ENCODE assay signal across 10 cellular contexts in genomic region chr4:151227731-151228130, GRCh38. TPM values are rescaled to one million over a fixed set of nuclear protein-coding genes. Genes with fewer than 3 reads are reported as not detected.
A peak's percentile ranks its signal among the peaks of the same experiment; 100 is the strongest.
DNase-seq lines count a peak whose midpoint lies in the region; ATAC-seq and TF ChIP-seq lines count a peak whose summit lies in the region.
"Had no signal": no experiment of that assay in that cellular context is flagged by ENCODE, and none has a peak within 500 bp of the region (broad histone marks: within the 10 kb centered on the region; RNA-seq: fewer than 3 reads in every experiment).

No MANE protein-coding gene starts in this region.

- intact Hi-C loops in cardiac septum (cut with DNase I): loop anchor here (5.0 kb wide), 1 partner anchor 50 kb away; no protein-coding TSS in a partner anchor
- intact Hi-C loops in activated CD4-positive, alpha-beta T cell treated with anti-CD3 and anti-CD28 coated beads for 36 hours (cut with DNase I, micrococcal nuclease): no loop called here

- peaks cover 25% of the 10 kb centered on the region for H3K27me3 Mint-ChIP-seq in activated CD4-positive, alpha-beta T cell treated with anti-CD3 and anti-CD28 coated beads for 36 hours

- ATAC-seq in activated CD4-positive, alpha-beta T cell treated with anti-CD3 and anti-CD28 coated beads for 36 hours: no peak

- H3K4me1 Mint-ChIP-seq in activated CD4-positive, alpha-beta T cell treated with anti-CD3 and anti-CD28 coated beads for 36 hours: no peaks in the 10 kb centered on the region

- CTCF ChIA-PET in activated CD4-positive, alpha-beta T cell treated with anti-CD3 and anti-CD28 coated beads for 36 hours (lab: Charles Lee): interaction anchor here (0.6 kb wide), 1 partner anchor 377 kb away, joined by 3 read pairs; no protein-coding TSS in a partner anchor

- H3K4me2 ChIP-seq in parathyroid adenoma (ENCODE audit: low read length): no peak overlapping the region

- no peaks in the 10 kb centered on the region for H3K27me3 ChIP-seq in parathyroid adenoma (ENCODE audit: control insufficient read depth, insufficient read depth, low read length)

- TF ChIP-seq CTCF in AG10803 (conservative IDR thresholded peaks at IDR 0.05; ENCODE audit: low read length) (no peak), parathyroid adenoma (IDR thresholded peaks at IDR 0.05) (no peak)

- no peak overlapping the region for H3K4me3 Mint-ChIP-seq in activated CD4-positive, alpha-beta T cell treated with anti-CD3 and anti-CD28 coated beads for 36 hours
- H3K4me3 Mint-ChIP-seq: CD4-positive, alpha-beta T cell had no signal

- no peak overlapping the region for H3K27ac Mint-ChIP-seq in activated CD4-positive, alpha-beta T cell treated with anti-CD3 and anti-CD28 coated beads for 36 hours
- H3K27ac Mint-ChIP-seq: CD4-positive, alpha-beta T cell had no signal

- peak; percentile 89 for DNase-seq in AG10803 (ENCODE audit: low read depth)
- peak; percentile 90 for DNase-seq in amniotic epithelial cell (ENCODE audit: low read depth)
- DNase-seq in cardiac septum (ENCODE audit: low spot score): peak; percentile 81
- no peak for DNase-seq in NCI-H187 (lab: John Stamatoyannopoulos, UW)
- no peak for DNase-seq in NCI-H2081 treated with DMSO at 0.1 percent for 48 hours (lab: John Stamatoyannopoulos, UW)
- DNase-seq in activated CD4-positive, alpha-beta T cell treated with anti-CD3 and anti-CD28 coated beads for 36 hours: no peak
- DNase-seq in COLO829 (ENCODE audit: low spot score): no peak
- DNase-seq: CD4-positive, alpha-beta T cell; NCI-H345 had no signal

- POLR2A ChIA-PET in activated CD4-positive, alpha-beta T cell treated with anti-CD3 and anti-CD28 coated beads for 36 hours (lab: Charles Lee): interaction anchor here (0.6 kb wide), 1 partner anchor 224 kb away, joined by 7 read pairs; no protein-coding TSS in a partner anchor

- peak overlapping the region; percentile 56 for H3K4me3 ChIP-seq in AG10803 (ENCODE audit: low read length)
- H3K4me3 ChIP-seq in parathyroid adenoma (ENCODE audit: low read depth, low read length): no peak overlapping the region

- H3K9ac ChIP-seq in parathyroid adenoma: no peak overlapping the region

- no peaks in the 10 kb centered on the region for H3K9me3 Mint-ChIP-seq in activated CD4-positive, alpha-beta T cell treated with anti-CD3 and anti-CD28 coated beads for 36 hours (ENCODE audit: low read depth)
- H3K9me3 Mint-ChIP-seq: CD4-positive, alpha-beta T cell had no signal

- no peaks in the 10 kb centered on the region for H3K36me3 Mint-ChIP-seq in activated CD4-positive, alpha-beta T cell treated with anti-CD3 and anti-CD28 coated beads for 36 hours (ENCODE audit: low read depth)

- no peak overlapping the region for H2AFZ ChIP-seq in parathyroid adenoma

- peak overlapping the region; percentile 53 for H3K27ac ChIP-seq in parathyroid adenoma

- H3K9me3 ChIP-seq in parathyroid adenoma (ENCODE audit: control insufficient read depth, low read length): no peaks in the 10 kb centered on the region

- no peaks in the 10 kb centered on the region for H3K36me3 ChIP-seq in parathyroid adenoma (ENCODE audit: control insufficient read depth, insufficient read depth, low read length)

- H3K4me1 ChIP-seq in parathyroid adenoma: no peaks in the 10 kb centered on the region

- H3K79me2 ChIP-seq in parathyroid adenoma: no peaks in the 10 kb centered on the region

RNA-seq across cellular contexts. Expression of gene PRSS48, which starts 49.2 kb away (rescaled TPM):
- not detected for total RNA-seq in cardiac septum
- not detected for total RNA-seq in activated CD4-positive, alpha-beta T cell treated with anti-CD3 and anti-CD28 coated beads for 36 hours
- total RNA-seq: CD4-positive, alpha-beta T cell had no signal

Comparison
In these comparisons a context has a peak if more than half of its experiments do, and no peak if none do; other contexts are left out.
1. DNase-seq: peak in AG10803 (single experiment), amniotic epithelial cell (single experiment) and cardiac septum (single experiment); none in NCI-H187 (0 of 2), NCI-H2081 treated with DMSO at 0.1 percent for 48 hours (single experiment), activated CD4-positive, alpha-beta T cell treated with anti-CD3 and anti-CD28 coated beads for 36 hours (single experiment) and COLO829 (single experiment).